18 cellular contexts compared by ENCODE assay signal in genomic region chr4:165308606-165309005, GRCh38.
"Had no signal": no experiment of that assay in that cellular context is flagged by ENCODE, and none has a peak within 500 bp of the region (broad histone marks: within the 10 kb centered on the region; RNA-seq: fewer than 3 reads in every experiment).

No MANE protein-coding gene starts in this region.

- H3K4me1 ChIP-seq: body of pancreas, left ventricle myocardium inferior, upper lobe of left lung had no signal

- H3K9me3 ChIP-seq: body of pancreas, left ventricle myocardium inferior, upper lobe of left lung had no signal

- H3K4me3 ChIP-seq: body of pancreas, left ventricle myocardium inferior, smooth muscle cell, upper lobe of left lung had no signal

- H3K27ac ChIP-seq: body of pancreas, left ventricle myocardium inferior had no signal

- H3K27me3 ChIP-seq: body of pancreas, upper lobe of left lung had no signal

- DNase-seq: activated CD4-positive, alpha-beta T cell treated with anti-CD3 and anti-CD28 coated beads, Interleukin-2, amount 10 ng/mL, durations not matched to agents 24 days and 14 days; activated CD4-positive, CD25-positive, alpha-beta regulatory T cell; activated CD8-positive, alpha-beta memory T cell treated with anti-CD3 and anti-CD28 coated beads, Interleukin-2, amount 50 U/mL, for 4 hours; activated CD8-positive, alpha-beta T cell treated with anti-CD3 and anti-CD28 coated beads, Interleukin-2, amount 10 ng/mL, durations not matched to agents 7 days and 5 days; activated gamma-delta T cell; activated T-cell treated with anti-CD3 and anti-CD28 coated beads, Interleukin-2, amount 50 U/mL, for 48 hours; amygdala; body of pancreas; central memory CD4-positive, alpha-beta T cell; effector memory CD8-positive, alpha-beta T cell; erythroblast; hypothalamus; left ventricle myocardium inferior; mesendoderm; stimulated activated naive CD8-positive, alpha-beta T cell treated with anti-CD3 and anti-CD28 coated beads, Interleukin-15, Interleukin-2, amounts not matched to agents 100 U/mL and 50 U/mL, for 24 hours; upper lobe of left lung had no signal

- ATAC-seq: activated CD8-positive, alpha-beta T cell treated with anti-CD3 and anti-CD28 coated beads, Interleukin-2, amount 10 ng/mL, durations not matched to agents 7 days and 5 days; body of pancreas; effector memory CD8-positive, alpha-beta T cell; natural killer cell treated with Interleukin-12 subunit alpha and Interleukin-12 subunit beta and Interleukin-15 and Interleukin-18, amount 100 ng/mL, for 72 hours; stimulated activated naive CD8-positive, alpha-beta T cell treated with anti-CD3 and anti-CD28 coated beads, Interleukin-15, Interleukin-2, amounts not matched to agents 100 U/mL and 50 U/mL, for 24 hours had no signal

- H3K4me2 ChIP-seq: smooth muscle cell had no signal
